ENCODE assay signal across 8 cellular contexts in genomic region chr3:119463171-119464169, GRCh38. TPM values are rescaled to one million over a fixed set of nuclear protein-coding genes. Genes with fewer than 3 reads are reported as not detected.
DNase-seq lines count a peak whose midpoint lies in the region; ATAC-seq and TF ChIP-seq lines count a peak whose summit lies in the region.

TMEM39A (minus strand) TSS chr3:119463615; CDS start chr3:119462074, 1,541 bp downstream.

- H3K27ac Mint-ChIP-seq in activated T-helper 2 cell treated with anti-CD3 and anti-CD28 coated beads, Interferon-gamma antibody, Interleukin-2, Interleukin-4, amounts not matched to agents 10 μg/mL and 5 μg/mL and 100 μg/mL, durations not matched to agents 14 hours and 24 hours and 36 hours = peak within 1 kb of the TSS; percentile 97
- H3K27ac Mint-ChIP-seq in naive thymus-derived CD4-positive, alpha-beta T cell = peak within 1 kb of the TSS; percentile 97 to 100 (median 99)
- H3K27ac Mint-ChIP-seq in stimulated activated naive B cell treated with anti-CD40 and anti-IgM and Interleukin-4, amounts not matched to agents 10 μg/mL and 1 μg/mL and 100 μg/mL, for 72 hours = peak within 1 kb of the TSS; percentile 93

- H3K36me3 ChIP-seq in RWPE2 (ENCODE audit: low read depth) (peaks cover 38% of the 10 kb centered on the region), fibroblast of lung (ENCODE audit: control insufficient read depth, insufficient read depth, low read length) (peaks cover 2% of the 10 kb centered on the region)
- H3K36me3 ChIP-seq in naive thymus-derived CD4-positive, alpha-beta T cell (ENCODE audit: control insufficient read depth in 2 of 3, insufficient read depth in 3 of 3, low read length in 3 of 3) = peaks cover 0 to 20% (median 7%) of the 10 kb centered on the region in 3 experiments

- H3K79me2 ChIP-seq in fibroblast of lung (ENCODE audit: control insufficient read depth, insufficient read depth, low read length) = peaks cover 41% of the 10 kb centered on the region

- H4K20me1 ChIP-seq in fibroblast of lung (ENCODE audit: control insufficient read depth, extremely low read depth, insufficient read depth, low read length) = no peaks in the 10 kb centered on the region

- intact Hi-C loops in activated T-helper 2 cell treated with anti-CD3 and anti-CD28 coated beads, Interferon-gamma antibody, Interleukin-2, Interleukin-4, amounts not matched to agents 10 μg/mL and 5 μg/mL and 100 μg/mL, durations not matched to agents 14 hours and 24 hours and 36 hours (cut with micrococcal nuclease) = loop anchor here (1.0 to 10.0 kb wide), 9 partner anchors 35 to 1281 kb away; partner anchors contain the start of genes ARHGAP31, B4GALT4, COX17 and GTF2E1
- intact Hi-C loops in naive thymus-derived CD4-positive, alpha-beta T cell (cut with micrococcal nuclease) = loop anchor here (1.0 to 10.0 kb wide), 15 partner anchors 17 to 1251 kb away; partner anchors contain the start of genes ARHGAP31 (in 2 of the 2), COX17 (in 2 of the 2), TIMMDC1 (in 2 of the 2) and B4GALT4 (in 1 of the 2)

- peak; percentile 97 for ATAC-seq in RWPE2 (ENCODE audit: low read depth)
- peak; percentile 91 for ATAC-seq in naive thymus-derived CD4-positive, alpha-beta T cell
- peak; percentile 93 to 96 for ATAC-seq in stimulated activated naive B cell treated with anti-CD40 and anti-IgM and Interleukin-4, amounts not matched to agents 10 μg/mL and 1 μg/mL and 100 μg/mL, for 72 hours (replicated peaks)

- no peaks in the 10 kb centered on the region for H3K9me3 ChIP-seq in RWPE2 (ENCODE audit: severe bottlenecking)
- H3K9me3 ChIP-seq in fibroblast of lung (ENCODE audit: control insufficient read depth, insufficient read depth, low read depth, low read length) = no peaks in the 10 kb centered on the region
- no peaks in the 10 kb centered on the region for H3K9me3 ChIP-seq in naive thymus-derived CD4-positive, alpha-beta T cell (ENCODE audit: control insufficient read depth in 2 of 3, low read length in 3 of 3)

- peak within 1 kb of the TSS; percentile 97 for H3K9ac ChIP-seq in fibroblast of lung (ENCODE audit: insufficient read depth, low read length)

- DNase-seq in EH (ENCODE audit: low read depth) (peak; percentile 98), H4 (ENCODE audit: low spot score) (peak; percentile 99), LoVo (ENCODE audit: low spot score) (peak; percentile 98), RWPE2 (ENCODE audit: low spot score) (peak; percentile 98), fibroblast of lung (ENCODE audit: low read depth in 2 of 2) (peak; percentile 96 to 98)
- peak; percentile 98 for DNase-seq in activated T-helper 2 cell treated with anti-CD3 and anti-CD28 coated beads, Interferon-gamma antibody, Interleukin-2, Interleukin-4, amounts not matched to agents 10 μg/mL and 5 μg/mL and 100 μg/mL, durations not matched to agents 14 hours and 24 hours and 36 hours (ENCODE audit: low spot score)
- peak; percentile 97 to 99 (median 98) for DNase-seq in naive thymus-derived CD4-positive, alpha-beta T cell
- peak; percentile 99 for DNase-seq in stimulated activated naive B cell treated with anti-CD40 and anti-IgM and Interleukin-4, amounts not matched to agents 10 μg/mL and 1 μg/mL and 100 μg/mL, for 72 hours

- H3K27ac ChIP-seq in RWPE2 (ENCODE audit: poor library complexity, severe bottlenecking) (peak within 1 kb of the TSS; percentile 10), fibroblast of lung (ENCODE audit: insufficient read depth, low read length) (peak within 1 kb of the TSS; percentile 98)
- peak within 1 kb of the TSS; percentile 86 for H3K27ac ChIP-seq in naive thymus-derived CD4-positive, alpha-beta T cell (ENCODE audit: low read depth, low read length)

- H3K4me3 Mint-ChIP-seq in activated T-helper 2 cell treated with anti-CD3 and anti-CD28 coated beads, Interferon-gamma antibody, Interleukin-2, Interleukin-4, amounts not matched to agents 10 μg/mL and 5 μg/mL and 100 μg/mL, durations not matched to agents 14 hours and 24 hours and 36 hours (ENCODE audit: low read depth) = peak within 1 kb of the TSS; percentile 95
- peak within 1 kb of the TSS; percentile 82 to 96 (median 93) for H3K4me3 Mint-ChIP-seq in naive thymus-derived CD4-positive, alpha-beta T cell
- peak within 1 kb of the TSS; percentile 91 to 97 for H3K4me3 Mint-ChIP-seq in stimulated activated naive B cell treated with anti-CD40 and anti-IgM and Interleukin-4, amounts not matched to agents 10 μg/mL and 1 μg/mL and 100 μg/mL, for 72 hours

- POLR2A ChIA-PET in naive thymus-derived CD4-positive, alpha-beta T cell (lab: Charles Lee) = interaction anchor here (0.6 to 6.1 kb wide), 13 partner anchors 10 to 1133 kb away, joined by 3 to 92 read pairs (median 5); partner anchors contain the start of genes B4GALT4, COX17, LRRC58 and NDUFB4

- H3K36me3 Mint-ChIP-seq in activated T-helper 2 cell treated with anti-CD3 and anti-CD28 coated beads, Interferon-gamma antibody, Interleukin-2, Interleukin-4, amounts not matched to agents 10 μg/mL and 5 μg/mL and 100 μg/mL, durations not matched to agents 14 hours and 24 hours and 36 hours (ENCODE audit: low read depth) = peaks cover 38% of the 10 kb centered on the region
- peaks cover 6 to 19% (median 12%) of the 10 kb centered on the region in 5 donors for H3K36me3 Mint-ChIP-seq in naive thymus-derived CD4-positive, alpha-beta T cell
- peaks cover 13 to 24% of the 10 kb centered on the region in 2 donors for H3K36me3 Mint-ChIP-seq in stimulated activated naive B cell treated with anti-CD40 and anti-IgM and Interleukin-4, amounts not matched to agents 10 μg/mL and 1 μg/mL and 100 μg/mL, for 72 hours

- H3K4me1 ChIP-seq in RWPE2 (ENCODE audit: insufficient read depth, poor library complexity, severe bottlenecking) = peaks cover 20% of the 10 kb centered on the region
- H3K4me1 ChIP-seq in fibroblast of lung (ENCODE audit: control insufficient read depth, extremely low read depth, insufficient read depth, low read length) = peaks cover 6% of the 10 kb centered on the region
- peaks cover 16 to 26% of the 10 kb centered on the region in 2 donors for H3K4me1 ChIP-seq in naive thymus-derived CD4-positive, alpha-beta T cell (ENCODE audit: control insufficient read depth in 2 of 2, insufficient read depth in 2 of 2, low read length in 2 of 2)

- no peaks in the 10 kb centered on the region for H3K27me3 Mint-ChIP-seq in activated T-helper 2 cell treated with anti-CD3 and anti-CD28 coated beads, Interferon-gamma antibody, Interleukin-2, Interleukin-4, amounts not matched to agents 10 μg/mL and 5 μg/mL and 100 μg/mL, durations not matched to agents 14 hours and 24 hours and 36 hours (ENCODE audit: low read depth)
- H3K27me3 Mint-ChIP-seq in naive thymus-derived CD4-positive, alpha-beta T cell = peaks cover 0 to 4% (median 0%) of the 10 kb centered on the region in 5 donors
- no peaks in the 10 kb centered on the region for H3K27me3 Mint-ChIP-seq in stimulated activated naive B cell treated with anti-CD40 and anti-IgM and Interleukin-4, amounts not matched to agents 10 μg/mL and 1 μg/mL and 100 μg/mL, for 72 hours

- TF ChIP-seq CTCF in RWPE2 (IDR thresholded peaks at IDR 0.05; ENCODE audit: poor library complexity, severe bottlenecking) = no peak
- TF ChIP-seq CTCF in fibroblast of lung (conservative IDR thresholded peaks at IDR 0.05 in 1 of 2, IDR thresholded peaks at IDR 0.05 in 1 of 2; ENCODE audit: low read depth in 1 of 2, low read length in 2 of 2) = no peak

- H3K4me1 Mint-ChIP-seq in activated T-helper 2 cell treated with anti-CD3 and anti-CD28 coated beads, Interferon-gamma antibody, Interleukin-2, Interleukin-4, amounts not matched to agents 10 μg/mL and 5 μg/mL and 100 μg/mL, durations not matched to agents 14 hours and 24 hours and 36 hours (ENCODE audit: low read depth) = peaks cover 38% of the 10 kb centered on the region
- H3K4me1 Mint-ChIP-seq in naive thymus-derived CD4-positive, alpha-beta T cell = peaks cover 22 to 56% (median 45%) of the 10 kb centered on the region in 7 donors
- H3K4me1 Mint-ChIP-seq in stimulated activated naive B cell treated with anti-CD40 and anti-IgM and Interleukin-4, amounts not matched to agents 10 μg/mL and 1 μg/mL and 100 μg/mL, for 72 hours = peaks cover 16 to 37% of the 10 kb centered on the region in 2 donors

- H3K4me3 ChIP-seq in RWPE2 (ENCODE audit: severe bottlenecking) = peak within 1 kb of the TSS; percentile 79
- peak within 1 kb of the TSS; percentile 56 to 100 (median 84) for H3K4me3 ChIP-seq in fibroblast of lung (replicated peaks in 1 of 4; ENCODE audit: control extremely low read depth in 1 of 4, insufficient read depth in 1 of 4, low read depth in 3 of 4, low read length in 4 of 4)
- H3K4me3 ChIP-seq in naive thymus-derived CD4-positive, alpha-beta T cell (ENCODE audit: low read length) = peak within 1 kb of the TSS; percentile 93

- H3K9me3 Mint-ChIP-seq in activated T-helper 2 cell treated with anti-CD3 and anti-CD28 coated beads, Interferon-gamma antibody, Interleukin-2, Interleukin-4, amounts not matched to agents 10 μg/mL and 5 μg/mL and 100 μg/mL, durations not matched to agents 14 hours and 24 hours and 36 hours = peaks cover 3% of the 10 kb centered on the region
- peaks cover 0 to 7% (median 4%) of the 10 kb centered on the region in 11 donors for H3K9me3 Mint-ChIP-seq in naive thymus-derived CD4-positive, alpha-beta T cell
- H3K9me3 Mint-ChIP-seq in stimulated activated naive B cell treated with anti-CD40 and anti-IgM and Interleukin-4, amounts not matched to agents 10 μg/mL and 1 μg/mL and 100 μg/mL, for 72 hours = peaks cover 2 to 3% of the 10 kb centered on the region in 2 donors

- CTCF ChIA-PET in naive thymus-derived CD4-positive, alpha-beta T cell (lab: Charles Lee) = interaction anchor here (1.0 to 2.0 kb wide), 3 partner anchors 10 to 222 kb away, joined by 3 to 6 read pairs (median 5); partner anchors contain the start of genes B4GALT4 and TIMMDC1

- peak within 1 kb of the TSS; percentile 94 for H2AFZ ChIP-seq in fibroblast of lung (ENCODE audit: low read length)

- H3K27me3 ChIP-seq in RWPE2 (ENCODE audit: insufficient read depth, poor library complexity, severe bottlenecking) (no peaks in the 10 kb centered on the region), fibroblast of lung (ENCODE audit: control insufficient read depth, insufficient read depth, low read length) (no peaks in the 10 kb centered on the region)
- no peaks in the 10 kb centered on the region for H3K27me3 ChIP-seq in naive thymus-derived CD4-positive, alpha-beta T cell (ENCODE audit: control insufficient read depth in 2 of 2, insufficient read depth in 2 of 2, low read length in 2 of 2)

- peak within 1 kb of the TSS; percentile 97 for H3K4me2 ChIP-seq in fibroblast of lung (ENCODE audit: extremely low read depth, insufficient read depth, low read length)

RNA-seq across cellular contexts. Expression of gene TMEM39A, which starts in this region (rescaled TPM):
- total RNA-seq in H4 (2014; rRNA removed; shearing (Covaris generic)) = 45.2 and 59.5 TPM in 2 replicates
- 50.4 and 58.4 TPM in 2 replicates for total RNA-seq in activated T-helper 2 cell treated with anti-CD3 and anti-CD28 coated beads, Interferon-gamma antibody, Interleukin-2, Interleukin-4, amounts not matched to agents 10 μg/mL and 5 μg/mL and 100 μg/mL, durations not matched to agents 14 hours and 24 hours and 36 hours
- total RNA-seq in fibroblast of lung = 56.8 and 59.0 TPM in 2 replicates
- 32.8 and 48.0 TPM in 2 replicates for polyA plus RNA-seq in fibroblast of lung
- 28.7 and 39.0 TPM in 2 replicates for polyA plus RNA-seq in fibroblast of lung (2012)
- 30.3 and 50.5 TPM in 2 replicates for polyA minus RNA-seq in fibroblast of lung (ENCODE audit: low replicate concordance)
- 10 to 100 TPM; 34.9 to 59.5 (median 49.7) TPM for total RNA-seq in naive thymus-derived CD4-positive, alpha-beta T cell
- 10 to 100 TPM in 1 of 2 donors, 1 to 10 TPM in 1; 9.1 to 17.3 TPM for polyA plus RNA-seq in naive thymus-derived CD4-positive, alpha-beta T cell

Comparison
In these comparisons a context has a peak if more than half of its experiments do, and no peak if none do; other contexts are left out.
1. Peak in every context shown above with its lines: DNase-seq, ATAC-seq, H3K4me3 ChIP-seq and H3K27ac ChIP-seq.
2. H3K27ac ChIP-seq: peak in every context shown above with its lines; median percentile 98 in fibroblast of lung; 86 in naive thymus-derived CD4-positive, alpha-beta T cell; 10 in RWPE2.